8 cellular contexts compared by ENCODE assay signal in the genomic region with DNA sequence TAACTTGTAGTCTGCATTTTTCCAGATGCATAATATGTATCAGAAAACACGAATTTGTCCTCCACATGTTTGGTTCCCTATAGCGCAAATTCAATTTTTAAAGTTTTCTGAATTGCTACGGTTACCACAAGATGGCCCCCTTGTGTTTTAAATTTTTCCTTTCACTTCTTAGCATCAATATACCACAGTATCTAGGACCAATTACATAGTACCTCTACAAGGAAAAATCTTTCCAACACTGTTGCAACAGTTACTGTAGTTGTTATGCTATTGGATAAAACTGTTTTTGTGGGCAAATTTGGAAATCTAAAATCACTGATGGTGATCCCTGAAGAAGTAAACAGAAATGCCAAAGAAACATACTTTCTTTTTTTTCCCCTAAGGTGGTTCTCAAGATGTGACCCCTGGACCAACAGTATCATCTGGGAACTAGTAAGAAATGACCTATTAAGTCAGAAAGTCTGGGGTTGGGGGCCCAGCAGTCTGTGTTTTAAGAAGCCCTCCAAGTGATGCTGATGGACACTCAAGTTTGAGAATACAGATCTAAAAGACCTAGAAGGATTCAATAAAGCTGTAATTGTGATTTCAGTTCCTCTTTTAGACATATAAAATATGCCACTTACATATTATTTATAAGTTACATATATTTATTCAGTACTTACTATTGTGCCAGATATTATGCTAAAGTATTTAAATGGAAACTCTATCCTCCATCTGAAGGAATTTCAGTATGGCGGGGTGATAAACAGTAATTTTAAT. TPM values are rescaled to one million over a fixed set of nuclear protein-coding genes. Genes with fewer than 3 reads are reported as not detected.
DNase-seq lines count a peak whose midpoint lies in the region; ATAC-seq and TF ChIP-seq lines count a peak whose summit lies in the region.

No MANE protein-coding gene starts in this region.

- no peak for TF ChIP-seq POLR2A in adrenal gland (IDR thresholded peaks at IDR 0.05)

- 33% methylated on average over 4 of the region's 4 CpGs for WGBS in right cardiac atrium
- WGBS in adrenal gland, 4 donors: 32 to 35% (median 33%) methylated on average over 4 of the region's 4 CpGs

- intact Hi-C loops in left ventricle myocardium inferior (cut with micrococcal nuclease) (loop anchor here (5.0 kb wide), 1 partner anchor 134 kb away; no protein-coding TSS in a partner anchor), right cardiac atrium (cut with DNase I) (loop anchor here in 3 of 4 donors (2.0 to 10.0 kb wide), 4 partner anchors 129 to 311 kb away; no protein-coding TSS in a partner anchor), adrenal gland (cut with DNase I) (loop anchor here (5.0 kb wide), 1 partner anchor 129 kb away; no protein-coding TSS in a partner anchor)

- no peaks in the 10 kb centered on the region for H3K9me3 ChIP-seq in left ventricle myocardium inferior (replicated peaks)
- no peaks in the 10 kb centered on the region for H3K9me3 ChIP-seq in right cardiac atrium (ENCODE audit: control insufficient read depth, low read length)
- no peaks in the 10 kb centered on the region for H3K9me3 ChIP-seq in adrenal gland (replicated peaks in 1 of 3)

- H3K27ac ChIP-seq in left ventricle myocardium inferior (replicated peaks) (no peak overlapping the region), right cardiac atrium (ENCODE audit: low read length) (no peak overlapping the region), adrenal gland (no peak overlapping the region)

- H3K27me3 ChIP-seq in left ventricle myocardium inferior (ENCODE audit: low read depth): no peaks in the 10 kb centered on the region
- H3K27me3 ChIP-seq in right cardiac atrium (ENCODE audit: control insufficient read depth, insufficient read depth): no peaks in the 10 kb centered on the region
- no peaks in the 10 kb centered on the region for H3K27me3 ChIP-seq in adrenal gland

- DNase-seq in left ventricle myocardium inferior (no peak), right cardiac atrium (no peak), NAMALWA (ENCODE audit: low spot score) (peak; percentile 71), adrenal gland (no peak), left kidney (ENCODE audit: low read depth, low spot score) (peak; percentile 57)
- DNase-seq in activated CD8-positive, alpha-beta memory T cell treated with anti-CD3 and anti-CD28 coated beads for 24 hours: no peak

- H3K4me1 ChIP-seq in left ventricle myocardium inferior: peaks cover 24% of the 10 kb centered on the region
- H3K4me1 ChIP-seq in right cardiac atrium (ENCODE audit: control insufficient read depth, insufficient read depth, low read length): no peaks in the 10 kb centered on the region
- peaks cover 6 to 19% of the 10 kb centered on the region in 2 donors for H3K4me1 ChIP-seq in adrenal gland (replicated peaks in 1 of 2)

- ATAC-seq in right cardiac atrium (no peak), GM19395 (IDR thresholded peaks at IDR 0.05; ENCODE audit: unreplicated experiment) (no peak), GM18870 (IDR thresholded peaks at IDR 0.05; ENCODE audit: unreplicated experiment) (no peak)

- peaks cover 19% of the 10 kb centered on the region for H3K36me3 ChIP-seq in left ventricle myocardium inferior
- H3K36me3 ChIP-seq in adrenal gland (replicated peaks in 1 of 2): no peaks in the 10 kb centered on the region

- no peak overlapping the region for H3K4me3 ChIP-seq in left ventricle myocardium inferior
- H3K4me3 ChIP-seq in right cardiac atrium (ENCODE audit: low read length): no peak overlapping the region
- H3K4me3 ChIP-seq in adrenal gland: no peak overlapping the region

- TF ChIP-seq CTCF in left ventricle myocardium inferior (IDR thresholded peaks at IDR 0.05; ENCODE audit: borderline replicate concordance) (peak; percentile 61), adrenal gland (IDR thresholded peaks at IDR 0.05) (peak; percentile 14 to 65 (median 50))

RNA-seq across cellular contexts. Expression of a gene that starts 3.1 kb away (rescaled TPM):
- total RNA-seq in left ventricle myocardium inferior: 2.7 TPM
- 1 to 10 TPM; 1.9 to 2.5 (median 2.4) TPM for total RNA-seq in right cardiac atrium
- 1.2 TPM for polyA plus RNA-seq in right cardiac atrium
- 1 to 10 TPM in 7 of 8 donors, under 1 TPM in 1; 0.66 to 6.6 (median 2.6) TPM for total RNA-seq in adrenal gland
- 1 to 10 TPM; 2.6 to 9.1 (median 6.4) TPM for polyA plus RNA-seq in adrenal gland

RNA-seq across cellular contexts. Expression of a gene that starts 3.3 kb away (rescaled TPM):
- total RNA-seq in left ventricle myocardium inferior: 62.0 TPM
- total RNA-seq in right cardiac atrium: 10 to 100 TPM; 46.4 to 54.8 (median 49.5) TPM
- 57.4 TPM for polyA plus RNA-seq in right cardiac atrium
- 10 to 100 TPM; 15.3 to 49.6 (median 34.9) TPM for total RNA-seq in adrenal gland
- polyA plus RNA-seq in adrenal gland: 10 to 100 TPM; 41.6 to 65.6 (median 61.1) TPM

Comparison
In these comparisons a context has a peak if more than half of its experiments do, and no peak if none do; other contexts are left out.
1. DNase-seq: peak in NAMALWA (single experiment) and left kidney (single experiment); none in left ventricle myocardium inferior (single experiment), right cardiac atrium (0 of 3), adrenal gland (0 of 7) and activated CD8-positive, alpha-beta memory T cell treated with anti-CD3 and anti-CD28 coated beads for 24 hours (single experiment).